ENCODE assay signal across 8 cellular contexts in genomic region chr14:35121887-35122695, GRCh38. TPM values are rescaled to one million over a fixed set of nuclear protein-coding genes. Genes with fewer than 3 reads are reported as not detected.
A peak's percentile ranks its signal among the peaks of the same experiment; 100 is the strongest.
DNase-seq lines count a peak whose midpoint lies in the region; ATAC-seq, FAIRE-seq and TF ChIP-seq lines count a peak whose summit lies in the region.

Gene PPP2R3C, minus strand, starts transcription at chr14:35121990. Its CDS starts 31 bp downstream, at chr14:35121959.
Gene PRORP, plus strand, starts transcription at chr14:35122552. Its CDS starts 694 bp downstream, at chr14:35123246.

- peaks cover 38% of the 10 kb centered on the region for H3K4me1 ChIP-seq in OCI-LY7 (ENCODE audit: insufficient read depth, low read length, poor library complexity, severe bottlenecking)

- H3K27ac ChIP-seq in OCI-LY7 (ENCODE audit: low read depth, low read length, poor library complexity, severe bottlenecking): peak within 1 kb of the TSS; percentile 81

- intact Hi-C loops in OCI-LY7 (cut with micrococcal nuclease; ENCODE audit: unreplicated experiment): loop anchor here (1.0 to 5.0 kb wide), 7 partner anchors 76 to 685 kb away; partner anchors contain the start of genes CFL2, FAM177A1, PSMA6 and RALGAPA1

- peak within 1 kb of the TSS; percentile 85 for H3K4me3 ChIP-seq in OCI-LY7 (ENCODE audit: low read depth, low read length, poor library complexity, severe bottlenecking)

- no peaks in the 10 kb centered on the region for H3K9me2 ChIP-seq in OCI-LY7 (ENCODE audit: insufficient read depth, low read length)

- no peak for FAIRE-seq in D721Med (lab: Jason Lieb, UNC)

- peaks cover 58% of the 10 kb centered on the region for H3K79me2 ChIP-seq in OCI-LY7 (ENCODE audit: insufficient read depth, low read depth, low read length)

- DNase-seq in D721Med (ENCODE audit: insufficient read length, low spot score) (peak; percentile 49), HuH-7.5 (ENCODE audit: low spot score) (peak; percentile 61), OCI-LY7 (ENCODE audit: low spot score) (peak; percentile 97), activated T-cell treated with anti-CD3 and anti-CD28 coated beads for 1 hour (ENCODE audit: low read depth) (peak; percentile 72), epidermal melanocyte (ENCODE audit: insufficient read length, low spot score) (peak; percentile 78), middle frontal gyrus (ENCODE audit: extremely low spot score, low spot score) (peak; percentile 86)
- DNase-seq in stimulated activated CD8-positive, alpha-beta memory T cell treated with anti-CD3 and anti-CD28 coated beads, Interleukin-2, amount 100 ng/mL, for 48 hours (ENCODE audit: low read depth in 2 of 2): peak; percentile 68 to 77

- CTCF ChIA-PET in OCI-LY7 (lab: Charles Lee; ENCODE audit: unreplicated experiment): interaction anchor here (0.6 to 0.9 kb wide), 3 partner anchors 18 to 170 kb away, joined by 3 read pairs; partner anchors contain the start of gene PSMA6

- BruUV-seq in OCI-LY7 (replicated peaks; lab: Mats Ljungman, UMichigan): no TSS peak

- H3K36me3 ChIP-seq in OCI-LY7 (ENCODE audit: insufficient read depth, low read length): peaks cover 11% of the 10 kb centered on the region

- H3K4me2 ChIP-seq in OCI-LY7 (ENCODE audit: low read length): peak within 1 kb of the TSS; percentile 89

- peak within 1 kb of the TSS; percentile 78 for H2AFZ ChIP-seq in OCI-LY7 (ENCODE audit: low read length)

- no peak for TF ChIP-seq CTCF in D721Med (IDR thresholded peaks at IDR 0.05; ENCODE audit: insufficient read depth, missing control alignments)
- TF ChIP-seq CTCF in OCI-LY7 (conservative IDR thresholded peaks at IDR 0.05; ENCODE audit: low read length): no peak

- no peaks in the 10 kb centered on the region for H4K20me1 ChIP-seq in OCI-LY7 (ENCODE audit: insufficient read depth, low read length)

- POLR2A ChIA-PET in OCI-LY7 (lab: Charles Lee): interaction anchor here (0.6 to 4.1 kb wide), 15 partner anchors 8 to 419 kb away, joined by 3 to 19 read pairs (median 4); partner anchors contain the start of gene FAM177A1

- peak; percentile 77 for ATAC-seq in GM21526 (IDR thresholded peaks at IDR 0.05; ENCODE audit: low FRiP score, unreplicated experiment)

- H3K9me3 ChIP-seq in OCI-LY7 (ENCODE audit: low read length): no peaks in the 10 kb centered on the region

RNA-seq across cellular contexts. Expression of gene PPP2R3C, which starts in this region (rescaled TPM):
- total RNA-seq in OCI-LY7 (2014; rRNA removed; shearing (Covaris generic)): 50.8 and 59.4 TPM in 2 replicates
- 42.2 and 47.4 TPM in 2 replicates for total RNA-seq in OCI-LY7 (2022)

RNA-seq across cellular contexts. Expression of gene PRORP, which starts in this region (rescaled TPM):
- total RNA-seq in OCI-LY7 (2014; rRNA removed; shearing (Covaris generic)): 38.7 and 52.2 TPM in 2 replicates
- 45.2 and 53.6 TPM in 2 replicates for total RNA-seq in OCI-LY7 (2022)

Comparison
In these comparisons a context has a peak if more than half of its experiments do, and no peak if none do; other contexts are left out.
1. Peak in every context shown above with its lines: DNase-seq, ATAC-seq, H3K4me3 ChIP-seq and H3K27ac ChIP-seq.